ENCODE assay signal across 12 cellular contexts in the genomic region with DNA sequence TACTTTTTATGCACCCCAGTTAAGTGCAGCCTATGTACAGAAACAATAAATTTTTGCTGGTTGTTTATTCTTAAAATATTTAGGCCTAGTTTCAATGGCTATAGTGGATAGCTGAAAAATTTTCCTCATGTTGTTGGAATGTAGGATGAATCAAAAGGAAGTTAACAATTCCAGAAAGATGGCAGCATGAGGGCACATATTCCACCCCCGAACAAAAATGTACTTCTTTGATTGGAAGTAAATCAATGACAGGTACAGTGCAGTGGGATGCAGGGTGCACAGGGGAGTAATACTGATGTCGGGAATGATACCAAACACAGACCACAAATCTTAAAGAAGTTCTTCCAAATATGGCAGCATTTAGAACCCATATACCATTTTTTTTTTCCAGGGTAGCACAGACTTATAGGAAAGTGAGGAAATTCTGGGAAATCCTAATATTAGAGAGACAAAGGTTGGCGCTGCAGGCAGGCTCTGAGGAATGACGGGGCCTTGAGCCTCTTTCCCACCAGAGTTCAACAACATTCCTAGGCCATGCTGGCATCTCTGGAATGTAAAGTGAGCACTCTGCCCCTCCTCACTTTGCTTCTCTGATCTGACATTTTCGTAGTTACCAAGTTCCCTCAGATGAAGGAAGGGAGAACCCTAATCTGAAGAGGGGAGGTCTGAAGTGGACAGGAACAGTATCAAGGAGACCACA. TPM values are rescaled to one million over a fixed set of nuclear protein-coding genes. Genes with fewer than 3 reads are reported as not detected.
DNase-seq lines count a peak whose midpoint lies in the region; ATAC-seq and TF ChIP-seq lines count a peak whose summit lies in the region.
"Had no signal": no experiment of that assay in that cellular context is flagged by ENCODE, and none has a peak within 500 bp of the region (broad histone marks: within the 10 kb centered on the region; RNA-seq: fewer than 3 reads in every experiment).

No MANE protein-coding gene starts in this region.

- DNase-seq in AG04449 (ENCODE audit: low read depth, low spot score) (peak; percentile 51), mammary epithelial cell (peak; percentile 44), left kidney (ENCODE audit: low read depth, low spot score) (peak; percentile 76), GDM1 (lab: John Stamatoyannopoulos, UW) (no peak), mucosa of descending colon (no peak), LoVo (ENCODE audit: low spot score) (no peak)
- no peak for DNase-seq in activated CD8-positive, alpha-beta T cell treated with anti-CD3 and anti-CD28 coated beads for 36 hours
- DNase-seq: activated gamma-delta T cell treated with Interleukin-2 at 50 U/mL for 16 hours; NCI-H526; stimulated activated naive CD4-positive, alpha-beta T cell treated with Interleukin-2 at 50 U/mL for 16 hours had no signal

- H3K36me3 Mint-ChIP-seq in activated CD8-positive, alpha-beta T cell treated with anti-CD3 and anti-CD28 coated beads for 36 hours (ENCODE audit: low read depth), result no peaks in the 10 kb centered on the region

- H3K79me2 ChIP-seq in mammary epithelial cell (ENCODE audit: insufficient read depth, low read length), result no peaks in the 10 kb centered on the region

- H3K4me1 ChIP-seq in HUES48 (ENCODE audit: control insufficient read depth, insufficient read depth, low read length) (peaks cover 48% of the 10 kb centered on the region), mammary epithelial cell (ENCODE audit: insufficient read depth, low read length) (peaks cover 19% of the 10 kb centered on the region), mucosa of descending colon (ENCODE audit: low read depth) (no peaks in the 10 kb centered on the region)
- H3K4me1 ChIP-seq: BLaER1 treated with 17β-estradiol and CSF1 and Interleukin-3, amounts not matched to agents 10 nM and 100 nM had no signal

- no peak for TF ChIP-seq CTCF in AG04449 (IDR thresholded peaks at IDR 0.05; ENCODE audit: insufficient read depth, low read length, missing control alignments)
- TF ChIP-seq CTCF in mammary epithelial cell (conservative IDR thresholded peaks at IDR 0.05 in 1 of 2, IDR thresholded peaks at IDR 0.05 in 1 of 2; ENCODE audit: extremely low read depth in 1 of 2, insufficient read depth in 1 of 2, low read depth in 1 of 2, low read length in 2 of 2), result no peak
- TF ChIP-seq CTCF in activated CD8-positive, alpha-beta T cell treated with anti-CD3 and anti-CD28 coated beads for 36 hours (IDR thresholded peaks at IDR 0.05), result no peak
- TF ChIP-seq CTCF in mucosa of descending colon (IDR thresholded peaks at IDR 0.05), result no peak

- H3K27ac ChIP-seq in HUES48 (ENCODE audit: low read depth, low read length) (peak overlapping the region; percentile 90), mammary epithelial cell (ENCODE audit: insufficient read depth, low read depth, low read length) (peak overlapping the region; percentile 41)
- H3K27ac ChIP-seq: BLaER1 treated with 17β-estradiol and CSF1 and Interleukin-3, amounts not matched to agents 10 nM and 100 nM had no signal

- H3K27ac Mint-ChIP-seq in activated CD8-positive, alpha-beta T cell treated with anti-CD3 and anti-CD28 coated beads for 36 hours, result no peak overlapping the region

- no peak for ATAC-seq in activated CD8-positive, alpha-beta T cell treated with anti-CD3 and anti-CD28 coated beads for 36 hours
- no peak for ATAC-seq in mucosa of descending colon

- H3K36me3 ChIP-seq in HUES48 (ENCODE audit: control insufficient read depth, insufficient read depth, low read length) (no peaks in the 10 kb centered on the region), mammary epithelial cell (ENCODE audit: insufficient read depth, low read length) (no peaks in the 10 kb centered on the region), mucosa of descending colon (ENCODE audit: low read depth) (no peaks in the 10 kb centered on the region)
- H3K36me3 ChIP-seq: BLaER1 treated with 17β-estradiol and CSF1 and Interleukin-3, amounts not matched to agents 10 nM and 100 nM had no signal

- no TSS peak for BruUV-seq in mammary epithelial cell (replicated peaks; lab: Mats Ljungman, UMichigan)

- no peaks in the 10 kb centered on the region for H4K20me1 ChIP-seq in mammary epithelial cell (ENCODE audit: insufficient read depth, low read length)
- H4K20me1 ChIP-seq: BLaER1 treated with 17β-estradiol and CSF1 and Interleukin-3, amounts not matched to agents 10 nM and 100 nM had no signal

- intact Hi-C loops in mammary epithelial cell (cut with micrococcal nuclease), result no loop called here
- intact Hi-C loops in activated CD8-positive, alpha-beta T cell treated with anti-CD3 and anti-CD28 coated beads for 36 hours (cut with micrococcal nuclease), result no loop called here
- intact Hi-C loops in mucosa of descending colon (cut with DNase I, micrococcal nuclease), result no loop called here

- H2AFZ ChIP-seq in mammary epithelial cell (ENCODE audit: low read depth, low read length), result peak overlapping the region; percentile 90

- H3K9ac ChIP-seq in HUES48 (ENCODE audit: low read depth, low read length), result peak overlapping the region; percentile 53
- H3K9ac ChIP-seq in mammary epithelial cell (ENCODE audit: insufficient read depth, low read length), result no peak overlapping the region
- H3K9ac ChIP-seq: BLaER1 treated with 17β-estradiol and CSF1 and Interleukin-3, amounts not matched to agents 10 nM and 100 nM had no signal

- no peaks in the 10 kb centered on the region for H3K4me1 Mint-ChIP-seq in activated CD8-positive, alpha-beta T cell treated with anti-CD3 and anti-CD28 coated beads for 36 hours (ENCODE audit: low read depth)

- POLR2A ChIA-PET in AG04449 (lab: Yijun Ruan, JAX), result no interaction called here
- POLR2A ChIA-PET in activated CD8-positive, alpha-beta T cell treated with anti-CD3 and anti-CD28 coated beads for 36 hours (lab: Charles Lee), result no interaction called here

- no peaks in the 10 kb centered on the region for H3K27me3 Mint-ChIP-seq in activated CD8-positive, alpha-beta T cell treated with anti-CD3 and anti-CD28 coated beads for 36 hours

- H3K9me3 ChIP-seq in HUES48 (ENCODE audit: control insufficient read depth, insufficient read depth, low read length) (0 out of 2 replicates have a peak, but pooled peaks cover 3% of the 10 kb centered on the region), mammary epithelial cell (replicated peaks; ENCODE audit: insufficient read depth, low read length) (no peaks in the 10 kb centered on the region), mucosa of descending colon (no peaks in the 10 kb centered on the region)

- H3K9me3 Mint-ChIP-seq in activated CD8-positive, alpha-beta T cell treated with anti-CD3 and anti-CD28 coated beads for 36 hours, result no peaks in the 10 kb centered on the region

- H3K4me3 ChIP-seq in AG04449 (ENCODE audit: low read depth, low read length), result no peak overlapping the region
- H3K4me3 ChIP-seq in HUES48 (ENCODE audit: low read depth, low read length), result peak overlapping the region; percentile 42
- no peak overlapping the region for H3K4me3 ChIP-seq in mammary epithelial cell (replicated peaks in 1 of 3; ENCODE audit: insufficient read depth in 1 of 3, low read depth in 2 of 3, low read length in 3 of 3)
- no peak overlapping the region for H3K4me3 ChIP-seq in mucosa of descending colon
- H3K4me3 ChIP-seq: BLaER1 treated with 17β-estradiol and CSF1 and Interleukin-3, amounts not matched to agents 10 nM and 100 nM had no signal

- dilution Hi-C loops in mammary epithelial cell (cut with HindIII; ENCODE audit: low sequenced_read_pairs), result no loop called here

- in situ Hi-C loops in mammary epithelial cell (cut with MboI; ENCODE audit: low sequenced_read_pairs in 2 of 2), result no loop called here

- H3K27me3 ChIP-seq in HUES48 (ENCODE audit: control insufficient read depth, insufficient read depth, low read length) (no peaks in the 10 kb centered on the region), mammary epithelial cell (ENCODE audit: insufficient read depth, low read length) (no peaks in the 10 kb centered on the region)
- H3K27me3 ChIP-seq: BLaER1 treated with 17β-estradiol and CSF1 and Interleukin-3, amounts not matched to agents 10 nM and 100 nM had no signal

- CTCF ChIA-PET in AG04449 (lab: Yijun Ruan, JAX) (interaction anchor here (1.0 to 1.9 kb wide), 5 partner anchors 35 to 501 kb away, joined by 3 to 6 read pairs (median 4); no protein-coding TSS in a partner anchor), mammary epithelial cell (lab: Charles Lee; ENCODE audit: low non-redundant PET) (no interaction called here)
- CTCF ChIA-PET in activated CD8-positive, alpha-beta T cell treated with anti-CD3 and anti-CD28 coated beads for 36 hours (lab: Charles Lee), result interaction anchor here (0.9 kb wide), 1 partner anchor 15 kb away, joined by 3 read pairs; no protein-coding TSS in a partner anchor

- peak overlapping the region; percentile 67 for H3K4me2 ChIP-seq in mammary epithelial cell (ENCODE audit: insufficient read depth, low read depth, low read length)
- H3K4me2 ChIP-seq: BLaER1 treated with 17β-estradiol and CSF1 and Interleukin-3, amounts not matched to agents 10 nM and 100 nM had no signal

- H3K4me3 Mint-ChIP-seq in activated CD8-positive, alpha-beta T cell treated with anti-CD3 and anti-CD28 coated beads for 36 hours, result no peak overlapping the region

- WGBS in mammary epithelial cell (ENCODE audit: low coverage, missing lambda C conversion rate), result 6% methylated on average over 5 of the region's 5 CpGs

RNA-seq across cellular contexts. Expression of a gene that starts 36.6 kb away (rescaled TPM):
- 10 to 100 TPM; 17.3 to 27.9 TPM for total RNA-seq in mammary epithelial cell
- polyA plus RNA-seq in mammary epithelial cell, result 6.4 TPM
- 2.6 TPM for polyA minus RNA-seq in mammary epithelial cell
- 10 to 100 TPM; 24.4 to 28.7 TPM for total RNA-seq in activated CD8-positive, alpha-beta T cell treated with anti-CD3 and anti-CD28 coated beads for 36 hours
- total RNA-seq in mucosa of descending colon, result 10 to 100 TPM in 1 of 3 donors, 1 to 10 TPM in 2; 5.6 to 11.1 (median 8.6) TPM

Comparison
In these comparisons a context has a peak if more than half of its experiments do, and no peak if none do; other contexts are left out.
1. DNase-seq: peak in AG04449 (single experiment), mammary epithelial cell (single experiment) and left kidney (single experiment); none in activated CD8-positive, alpha-beta T cell treated with anti-CD3 and anti-CD28 coated beads for 36 hours (single experiment), GDM1 (single experiment), mucosa of descending colon (0 of 3) and LoVo (single experiment).